ENCODE assay signal across 32 cellular contexts in the genomic region with DNA sequence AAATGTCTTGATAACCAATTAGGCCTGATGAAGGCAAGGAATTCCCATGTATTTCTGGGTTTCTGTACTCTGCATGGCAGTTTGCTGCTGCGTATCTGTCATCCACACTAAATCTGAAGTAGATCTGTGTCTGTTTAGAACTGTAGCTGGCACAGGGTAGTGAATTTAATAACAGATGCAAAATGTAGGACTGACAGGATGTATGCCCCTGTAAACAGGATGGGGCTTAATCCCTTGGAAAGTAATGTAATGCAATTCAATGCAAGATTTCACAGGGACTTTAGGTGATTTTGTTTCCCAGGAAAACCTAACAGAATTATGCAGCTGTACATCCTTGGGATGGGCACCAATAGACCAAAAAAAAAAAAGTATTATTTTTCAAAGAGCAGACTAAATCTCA.
DNase-seq lines count a peak whose midpoint lies in the region; ATAC-seq and TF ChIP-seq lines count a peak whose summit lies in the region.
"Had no signal": no experiment of that assay in that cellular context is flagged by ENCODE, and none has a peak within 500 bp of the region (broad histone marks: within the 10 kb centered on the region; RNA-seq: fewer than 3 reads in every experiment).

No MANE protein-coding gene starts in this region.

- CTCF ChIA-PET in SK-N-SH (lab: Yijun Ruan, JAX), result no interaction called here

- peaks cover 5% of the 10 kb centered on the region; the same call in 1 of the 2 replicates for H3K9me3 ChIP-seq in SK-N-SH
- H3K9me3 ChIP-seq in DND-41 (ENCODE audit: insufficient read depth, low read length, severe bottlenecking), result no peaks in the 10 kb centered on the region
- H3K9me3 ChIP-seq in SJCRH30 (replicated peaks), result no peaks in the 10 kb centered on the region; the same call in none of the 2 replicates
- H3K9me3 ChIP-seq: A549, BE2C, Caco-2 had no signal

- no peak overlapping the region for H3K4me2 ChIP-seq in SK-N-SH
- no peak overlapping the region for H3K4me2 ChIP-seq in DND-41 (ENCODE audit: insufficient read depth, low read length)
- H3K4me2 ChIP-seq: A549; BLaER1; BLaER1 treated with 17β-estradiol and CSF1 and Interleukin-3, amounts not matched to agents 10 nM and 100 nM had no signal

- no peak overlapping the region for H3K9ac ChIP-seq in SK-N-SH
- H3K9ac ChIP-seq in DND-41 (ENCODE audit: low read depth, low read length), result no peak overlapping the region
- H3K9ac ChIP-seq: BLaER1; BLaER1 treated with 17β-estradiol and CSF1 and Interleukin-3, amounts not matched to agents 10 nM and 100 nM had no signal

- POLR2A ChIA-PET in SK-N-SH (lab: Yijun Ruan, JAX), result interaction anchor here (0.7 kb wide), 1 partner anchor 34 kb away, joined by 6 read pairs; no protein-coding TSS in a partner anchor

- H3K36me3 ChIP-seq in SK-N-SH (replicated peaks in 1 of 2; ENCODE audit: control insufficient read depth in 1 of 2, insufficient read depth in 2 of 2, low read length in 1 of 2) (no peaks in the 10 kb centered on the region), DND-41 (ENCODE audit: insufficient read depth, low read length) (no peaks in the 10 kb centered on the region), SJCRH30 (no peaks in the 10 kb centered on the region)
- H3K36me3 ChIP-seq: BE2C; BLaER1; BLaER1 treated with 17β-estradiol and CSF1 and Interleukin-3, amounts not matched to agents 10 nM and 100 nM had no signal

- TF ChIP-seq CTCF in SK-N-SH (IDR thresholded peaks at IDR 0.05), result no peak
- TF ChIP-seq CTCF in DND-41 (IDR thresholded peaks at IDR 0.05; ENCODE audit: borderline replicate concordance, extremely low read depth, low read length, poor library complexity, severe bottlenecking), result no peak

- H3K4me3 ChIP-seq in SK-N-SH (ENCODE audit: low read depth in 2 of 2, low read length in 1 of 2) (no peak overlapping the region), DND-41 (ENCODE audit: low read depth in 1 of 2, low read length in 2 of 2) (no peak overlapping the region), SJCRH30 (no peak overlapping the region)
- H3K4me3 ChIP-seq: A549; BLaER1; BLaER1 treated with 17β-estradiol and CSF1 and Interleukin-3, amounts not matched to agents 10 nM and 100 nM had no signal

- DNase-seq in NCI-H1694 treated with DMSO at 0.1 percent for 48 hours (lab: John Stamatoyannopoulos, UW) (peak; percentile 2), NCI-H1694 (lab: John Stamatoyannopoulos, UW) (no peak), SK-N-SH (peak; percentile 42), DND-41 (no peak), SJCRH30 (peak; percentile 24 to 84), AG20443 (ENCODE audit: low spot score) (no peak)
- DNase-seq: 8988T; ACHN; AML-193; C1 segment of cervical spinal cord; Caco-2; Calu3; CD4-positive, alpha-beta memory T cell; CD4-positive, alpha-beta T cell; CD4-positive, CD25-positive, alpha-beta regulatory T cell; CD8-positive, alpha-beta memory T cell; CD8-positive, alpha-beta T cell; COR-L47; DMS 273 treated with DMSO at 0.1 percent for 48 hours; DMS153; DMS53; DMS79; DMS79 treated with DMSO at 0.1 percent for 48 hours; EL had no signal

- H3F3A ChIP-seq in SK-N-SH (replicated peaks; ENCODE audit: insufficient read depth), result no peaks in the 10 kb centered on the region

- peaks cover 0 to 3% of the 10 kb centered on the region in 2 experiments; a peak in 1 of 4 replicates for H3K4me1 ChIP-seq in SK-N-SH (ENCODE audit: control insufficient read depth in 1 of 2, insufficient read depth in 2 of 2, low read depth in 1 of 2, low read length in 1 of 2)
- H3K4me1 ChIP-seq in DND-41 (ENCODE audit: insufficient read depth, low read length), result peaks cover 27% of the 10 kb centered on the region
- peaks cover 19% of the 10 kb centered on the region for H3K4me1 ChIP-seq in SJCRH30
- H3K4me1 ChIP-seq: A549; BE2C; BLaER1; BLaER1 treated with 17β-estradiol and CSF1 and Interleukin-3, amounts not matched to agents 10 nM and 100 nM; Caco-2 had no signal

- H3K9me2 ChIP-seq in SK-N-SH, result no peaks in the 10 kb centered on the region

- H3K27me3 ChIP-seq in SK-N-SH (ENCODE audit: insufficient read depth), result no peaks in the 10 kb centered on the region
- H3K27me3 ChIP-seq in DND-41 (ENCODE audit: insufficient read depth, low read length, poor library complexity), result no peaks in the 10 kb centered on the region
- H3K27me3 ChIP-seq in SJCRH30, result no peaks in the 10 kb centered on the region
- H3K27me3 ChIP-seq: BE2C; BLaER1; BLaER1 treated with 17β-estradiol and CSF1 and Interleukin-3, amounts not matched to agents 10 nM and 100 nM had no signal

- H4K20me1 ChIP-seq in SK-N-SH (ENCODE audit: insufficient read depth) (no peaks in the 10 kb centered on the region), DND-41 (ENCODE audit: insufficient read depth, low read length) (no peaks in the 10 kb centered on the region)
- H4K20me1 ChIP-seq: BLaER1; BLaER1 treated with 17β-estradiol and CSF1 and Interleukin-3, amounts not matched to agents 10 nM and 100 nM had no signal

- WGBS in SK-N-SH (ENCODE audit: low lambda C conversion rate), result 0% methylated on average over 1 of the region's 1 CpG

- H2AFZ ChIP-seq in SK-N-SH (ENCODE audit: low read depth), result no peak overlapping the region
- H2AFZ ChIP-seq in DND-41 (ENCODE audit: low read depth, low read length), result no peak overlapping the region

- no peak for TF ChIP-seq EP300 in SK-N-SH (IDR thresholded peaks at IDR 0.05; ENCODE audit: borderline replicate concordance in 1 of 2, low read depth in 1 of 2, low read length in 1 of 2)

- H3K27ac ChIP-seq in SK-N-SH (ENCODE audit: low read depth in 2 of 2, low read length in 1 of 2) (peak overlapping the region in 1 of 2 experiments; percentile 30; a peak in 1 of 4 replicates), DND-41 (ENCODE audit: low read length) (peak overlapping the region; percentile 55), SJCRH30 (peak overlapping the region; percentile 71)
- H3K27ac ChIP-seq: 22Rv1; A549; BLaER1; BLaER1 treated with 17β-estradiol and CSF1 and Interleukin-3, amounts not matched to agents 10 nM and 100 nM; C4-2B had no signal

- H3K79me2 ChIP-seq in SK-N-SH (ENCODE audit: insufficient read depth), result no peaks in the 10 kb centered on the region
- no peaks in the 10 kb centered on the region for H3K79me2 ChIP-seq in DND-41 (ENCODE audit: insufficient read depth, low read length)

- no peak for TF ChIP-seq RAD21 in SK-N-SH (IDR thresholded peaks at IDR 0.05; ENCODE audit: low read length)

- ATAC-seq in SK-N-SH treated with all-trans-retinoic acid at 6 μM for 48 hours (no peak), DND-41 (ENCODE audit: insufficient read depth, low read depth) (peak; percentile 54), GM18861 (IDR thresholded peaks at IDR 0.05; ENCODE audit: unreplicated experiment) (no peak)
- ATAC-seq: A549; CD8-positive, alpha-beta T cell had no signal

TF ChIP-seq in SK-N-SH, 30 proteins besides CTCF, POLR2A, EP300 and RAD21 (continues in another document):
- TF ChIP-seq, protein P1, sequence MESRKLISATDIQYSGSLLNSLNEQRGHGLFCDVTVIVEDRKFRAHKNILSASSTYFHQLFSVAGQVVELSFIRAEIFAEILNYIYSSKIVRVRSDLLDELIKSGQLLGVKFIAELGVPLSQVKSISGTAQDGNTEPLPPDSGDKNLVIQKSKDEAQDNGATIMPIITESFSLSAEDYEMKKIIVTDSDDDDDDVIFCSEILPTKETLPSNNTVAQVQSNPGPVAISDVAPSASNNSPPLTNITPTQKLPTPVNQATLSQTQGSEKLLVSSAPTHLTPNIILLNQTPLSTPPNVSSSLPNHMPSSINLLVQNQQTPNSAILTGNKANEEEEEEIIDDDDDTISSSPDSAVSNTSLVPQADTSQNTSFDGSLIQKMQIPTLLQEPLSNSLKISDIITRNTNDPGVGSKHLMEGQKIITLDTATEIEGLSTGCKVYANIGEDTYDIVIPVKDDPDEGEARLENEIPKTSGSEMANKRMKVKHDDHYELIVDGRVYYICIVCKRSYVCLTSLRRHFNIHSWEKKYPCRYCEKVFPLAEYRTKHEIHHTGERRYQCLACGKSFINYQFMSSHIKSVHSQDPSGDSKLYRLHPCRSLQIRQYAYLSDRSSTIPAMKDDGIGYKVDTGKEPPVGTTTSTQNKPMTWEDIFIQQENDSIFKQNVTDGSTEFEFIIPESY (IDR thresholded peaks at IDR 0.05; ENCODE audit: borderline replicate concordance, low read depth), result no peak
- TF ChIP-seq GATA2 (CRISPR knock-in tag; IDR thresholded peaks at IDR 0.05) (no peak), SMC3 (IDR thresholded peaks at IDR 0.05; ENCODE audit: low read depth, low read length) (no peak), RCOR1 (IDR thresholded peaks at IDR 0.05; ENCODE audit: low read length) (no peak), RXRA (IDR thresholded peaks at IDR 0.05; ENCODE audit: borderline replicate concordance, low read depth) (no peak), NFIC (IDR thresholded peaks at IDR 0.05; ENCODE audit: borderline replicate concordance) (no peak)

TF ChIP-seq in SK-N-SH treated with all-trans-retinoic acid at 6 μM for 48 hours, 23 proteins besides CTCF, POLR2A, EP300 and RAD21 (continues in another document):
- no peak for TF ChIP-seq TCF4 (CRISPR knock-in tag; IDR thresholded peaks at IDR 0.05; ENCODE audit: borderline replicate concordance)
- TF ChIP-seq GLIS3 (CRISPR knock-in tag; IDR thresholded peaks at IDR 0.05), result no peak
- no peak for TF ChIP-seq TOX (CRISPR knock-in tag; IDR thresholded peaks at IDR 0.05; ENCODE audit: borderline replicate concordance)
- no peak for TF ChIP-seq ESRRG (CRISPR knock-in tag; IDR thresholded peaks at IDR 0.05)
- no peak for TF ChIP-seq ISL1 (CRISPR knock-in tag; IDR thresholded peaks at IDR 0.05)
- no peak for TF ChIP-seq ZFP30 (CRISPR knock-in tag; IDR thresholded peaks at IDR 0.05)
- no peak for TF ChIP-seq ZNF565 (CRISPR knock-in tag; conservative IDR thresholded peaks at IDR 0.05; ENCODE audit: low read depth)
- no peak for TF ChIP-seq ARNTL (CRISPR knock-in tag; IDR thresholded peaks at IDR 0.05; ENCODE audit: borderline replicate concordance, low read depth)
- TF ChIP-seq ZC3H10 (CRISPR knock-in tag; IDR thresholded peaks at IDR 0.05), result no peak
- no peak for TF ChIP-seq CSDC2 (CRISPR knock-in tag; IDR thresholded peaks at IDR 0.05)
- TF ChIP-seq, protein P2, sequence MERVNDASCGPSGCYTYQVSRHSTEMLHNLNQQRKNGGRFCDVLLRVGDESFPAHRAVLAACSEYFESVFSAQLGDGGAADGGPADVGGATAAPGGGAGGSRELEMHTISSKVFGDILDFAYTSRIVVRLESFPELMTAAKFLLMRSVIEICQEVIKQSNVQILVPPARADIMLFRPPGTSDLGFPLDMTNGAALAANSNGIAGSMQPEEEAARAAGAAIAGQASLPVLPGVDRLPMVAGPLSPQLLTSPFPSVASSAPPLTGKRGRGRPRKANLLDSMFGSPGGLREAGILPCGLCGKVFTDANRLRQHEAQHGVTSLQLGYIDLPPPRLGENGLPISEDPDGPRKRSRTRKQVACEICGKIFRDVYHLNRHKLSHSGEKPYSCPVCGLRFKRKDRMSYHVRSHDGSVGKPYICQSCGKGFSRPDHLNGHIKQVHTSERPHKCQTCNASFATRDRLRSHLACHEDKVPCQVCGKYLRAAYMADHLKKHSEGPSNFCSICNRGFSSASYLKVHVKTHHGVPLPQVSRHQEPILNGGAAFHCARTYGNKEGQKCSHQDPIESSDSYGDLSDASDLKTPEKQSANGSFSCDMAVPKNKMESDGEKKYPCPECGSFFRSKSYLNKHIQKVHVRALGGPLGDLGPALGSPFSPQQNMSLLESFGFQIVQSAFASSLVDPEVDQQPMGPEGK (CRISPR knock-in tag; IDR thresholded peaks at IDR 0.05; ENCODE audit: borderline replicate concordance), result no peak

Comparison
In these comparisons a context has a peak if more than half of its experiments do, and no peak if none do; other contexts are left out.
1. DNase-seq: peak in NCI-H1694 treated with DMSO at 0.1 percent for 48 hours (single experiment), SK-N-SH (single experiment) and SJCRH30 (2 of 2); none in NCI-H1694 (single experiment), DND-41 (single experiment) and AG20443 (single experiment).